Comparison of ENCODE assay signal across 22 cellular contexts in the genomic region with DNA sequence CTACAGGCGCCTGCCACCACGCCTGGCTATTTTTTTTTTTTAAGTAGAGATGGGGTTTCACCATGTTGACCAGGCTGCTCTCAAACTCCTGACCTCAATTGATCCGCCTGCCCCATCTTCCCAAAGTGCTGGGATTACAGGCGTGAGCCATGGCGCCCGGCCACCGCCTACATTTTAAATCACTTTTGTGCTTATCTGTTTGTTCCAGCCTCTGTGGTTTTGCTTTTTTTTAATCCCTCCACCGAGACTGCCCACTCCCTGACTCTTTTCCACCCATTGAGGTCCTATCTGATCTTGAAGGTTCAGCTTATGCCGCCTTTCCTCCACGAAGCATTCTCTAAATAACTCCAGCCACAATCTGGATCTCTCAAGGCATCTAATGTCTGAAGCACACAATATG.
"Had no signal": no experiment of that assay in that cellular context is flagged by ENCODE, and none has a peak within 500 bp of the region (broad histone marks: within the 10 kb centered on the region; RNA-seq: fewer than 3 reads in every experiment).

No MANE protein-coding gene starts in this region.

- H2AFZ ChIP-seq: PC-9 had no signal

- H3K9me3 ChIP-seq: MG63, Peyer's patch, SJSA1 had no signal

- DNase-seq: Karpas-422, KG1, MG63, NCI-H1092 treated with DMSO at 0.1 percent for 48 hours, NCI-H1436, NCI-H187, NCI-H2029, NCI-H2081 treated with DMSO at 0.1 percent for 48 hours, NCI-H2171, NCI-H226, NCI-H446, NCI-H510A, NCI-H524 treated with DMSO at 0.1 percent for 48 hours, NCI-H69, NCI-H774, PC-9, Peyer's patch, SHP77 treated with DMSO at 0.1 percent for 48 hours had no signal

- H3K36me3 ChIP-seq: Peyer's patch, SJSA1 had no signal

- H3K27ac ChIP-seq: HL-60, PC-9, Peyer's patch, SJSA1, SK-N-MC had no signal

- H3K4me1 ChIP-seq: Peyer's patch, SJSA1 had no signal

- ATAC-seq: Right ventricle myocardium inferior had no signal

- H3K27me3 ChIP-seq: MG63, Peyer's patch, SJSA1 had no signal

- H3K4me3 ChIP-seq: MG63, PC-9, Peyer's patch, SJSA1, SK-N-MC had no signal

- H3K4me2 ChIP-seq: PC-9 had no signal
